ENCODE assay signal across 14 cellular contexts in genomic region chrX:39194673-39195072, GRCh38.
DNase-seq lines count a peak whose midpoint lies in the region; ATAC-seq and TF ChIP-seq lines count a peak whose summit lies in the region.
"Had no signal": no experiment of that assay in that cellular context is flagged by ENCODE, and none has a peak within 500 bp of the region (broad histone marks: within the 10 kb centered on the region; RNA-seq: fewer than 3 reads in every experiment).

No MANE protein-coding gene starts in this region.

- no peak overlapping the region for H3K4me3 ChIP-seq in mammary epithelial cell (replicated peaks in 1 of 3; ENCODE audit: insufficient read depth in 1 of 3, low read depth in 2 of 3, low read length in 3 of 3)
- H3K4me3 ChIP-seq: SK-N-MC had no signal

- H3K4me1 Mint-ChIP-seq in activated CD4-positive, alpha-beta T cell treated with anti-CD3 and anti-CD28 coated beads, Interleukin-2, amount 10 ng/mL, durations not matched to agents 24 days and 14 days: peaks cover 30% of the 10 kb centered on the region
- H3K4me1 Mint-ChIP-seq in activated CD4-positive, alpha-beta T cell treated with anti-CD3 and anti-CD28 coated beads for 36 hours: peaks cover 31% of the 10 kb centered on the region
- peaks cover 36% of the 10 kb centered on the region for H3K4me1 Mint-ChIP-seq in activated naive CD4-positive, alpha-beta T cell treated with anti-CD3 and anti-CD28 coated beads, Interleukin-2, amount 10 ng/mL, durations not matched to agents 7 days and 5 days

- H3K4me1 ChIP-seq in mammary epithelial cell (ENCODE audit: insufficient read depth, low read length): peaks cover 12% of the 10 kb centered on the region

- peaks cover 16% of the 10 kb centered on the region for H3K27me3 ChIP-seq in mammary epithelial cell (ENCODE audit: insufficient read depth, low read length)

- no peak overlapping the region for H3K4me2 ChIP-seq in mammary epithelial cell (ENCODE audit: insufficient read depth, low read depth, low read length)

- CTCF ChIA-PET in activated CD4-positive, alpha-beta T cell treated with anti-CD3 and anti-CD28 coated beads for 36 hours (lab: Charles Lee): interaction anchor here (1.0 kb wide), 1 partner anchor 13 kb away, joined by 3 read pairs; no protein-coding TSS in a partner anchor
- CTCF ChIA-PET in activated naive CD4-positive, alpha-beta T cell treated with anti-CD3 and anti-CD28 coated beads, Interleukin-2, amount 10 ng/mL, durations not matched to agents 7 days and 5 days (lab: Charles Lee): interaction anchor here (0.7 kb wide), 1 partner anchor 428 kb away, joined by 3 read pairs; no protein-coding TSS in a partner anchor
- CTCF ChIA-PET in mammary epithelial cell (lab: Charles Lee; ENCODE audit: low non-redundant PET): no interaction called here

- H3K36me3 Mint-ChIP-seq in activated CD4-positive, alpha-beta T cell treated with anti-CD3 and anti-CD28 coated beads, Interleukin-2, amount 10 ng/mL, durations not matched to agents 24 days and 14 days (ENCODE audit: low read depth): peaks cover 2% of the 10 kb centered on the region
- no peaks in the 10 kb centered on the region for H3K36me3 Mint-ChIP-seq in activated CD4-positive, alpha-beta T cell treated with anti-CD3 and anti-CD28 coated beads for 36 hours (ENCODE audit: low read depth)
- peaks cover 1% of the 10 kb centered on the region for H3K36me3 Mint-ChIP-seq in activated naive CD4-positive, alpha-beta T cell treated with anti-CD3 and anti-CD28 coated beads, Interleukin-2, amount 10 ng/mL, durations not matched to agents 7 days and 5 days
- H3K36me3 Mint-ChIP-seq: CD8-positive, alpha-beta memory T cell; T-cell had no signal

- H3K27ac ChIP-seq in mammary epithelial cell (ENCODE audit: insufficient read depth, low read depth, low read length): no peak overlapping the region
- H3K27ac ChIP-seq: SK-N-MC had no signal

- H3K9me3 Mint-ChIP-seq in activated CD4-positive, alpha-beta T cell treated with anti-CD3 and anti-CD28 coated beads, Interleukin-2, amount 10 ng/mL, durations not matched to agents 24 days and 14 days: peaks cover 5% of the 10 kb centered on the region
- no peaks in the 10 kb centered on the region for H3K9me3 Mint-ChIP-seq in activated CD4-positive, alpha-beta T cell treated with anti-CD3 and anti-CD28 coated beads for 36 hours (ENCODE audit: low read depth)
- no peaks in the 10 kb centered on the region for H3K9me3 Mint-ChIP-seq in activated naive CD4-positive, alpha-beta T cell treated with anti-CD3 and anti-CD28 coated beads, Interleukin-2, amount 10 ng/mL, durations not matched to agents 7 days and 5 days
- H3K9me3 Mint-ChIP-seq: T-cell had no signal

- H3K27me3 Mint-ChIP-seq in activated CD4-positive, alpha-beta T cell treated with anti-CD3 and anti-CD28 coated beads, Interleukin-2, amount 10 ng/mL, durations not matched to agents 24 days and 14 days: no peaks in the 10 kb centered on the region
- peaks cover 2% of the 10 kb centered on the region for H3K27me3 Mint-ChIP-seq in activated CD4-positive, alpha-beta T cell treated with anti-CD3 and anti-CD28 coated beads for 36 hours
- no peaks in the 10 kb centered on the region for H3K27me3 Mint-ChIP-seq in activated naive CD4-positive, alpha-beta T cell treated with anti-CD3 and anti-CD28 coated beads, Interleukin-2, amount 10 ng/mL, durations not matched to agents 7 days and 5 days

- H3K36me3 ChIP-seq in mammary epithelial cell (ENCODE audit: insufficient read depth, low read length): no peaks in the 10 kb centered on the region

- H3K9me3 ChIP-seq in mammary epithelial cell (replicated peaks; ENCODE audit: insufficient read depth, low read length): no peaks in the 10 kb centered on the region

- dilution Hi-C loops in mammary epithelial cell (cut with HindIII; ENCODE audit: low sequenced_read_pairs): no loop called here

- peak overlapping the region; percentile 79 for H3K27ac Mint-ChIP-seq in activated CD4-positive, alpha-beta T cell treated with anti-CD3 and anti-CD28 coated beads, Interleukin-2, amount 10 ng/mL, durations not matched to agents 24 days and 14 days
- H3K27ac Mint-ChIP-seq in activated CD4-positive, alpha-beta T cell treated with anti-CD3 and anti-CD28 coated beads for 36 hours: no peak overlapping the region
- H3K27ac Mint-ChIP-seq in activated naive CD4-positive, alpha-beta T cell treated with anti-CD3 and anti-CD28 coated beads, Interleukin-2, amount 10 ng/mL, durations not matched to agents 7 days and 5 days: no peak overlapping the region
- H3K27ac Mint-ChIP-seq: CD8-positive, alpha-beta memory T cell; T-cell had no signal

- no peak for ATAC-seq in activated CD4-positive, alpha-beta T cell treated with anti-CD3 and anti-CD28 coated beads for 36 hours
- ATAC-seq: T-cell had no signal

- no peak for DNase-seq in activated CD4-positive, alpha-beta T cell treated with anti-CD3 and anti-CD28 coated beads, Interleukin-2, amount 10 ng/mL, durations not matched to agents 24 days and 14 days
- no peak for DNase-seq in activated CD4-positive, alpha-beta T cell treated with anti-CD3 and anti-CD28 coated beads for 36 hours
- DNase-seq in NCI-H2227 (lab: John Stamatoyannopoulos, UW; ENCODE audit: unreplicated experiment) (peak; percentile 74), cerebellum (ENCODE audit: low spot score) (peak; percentile 1), mammary epithelial cell (no peak), mesenteric fat pad (ENCODE audit: low spot score) (no peak)
- DNase-seq in activated naive CD4-positive, alpha-beta T cell treated with anti-CD3 and anti-CD28 coated beads, Interleukin-2, amount 10 ng/mL, durations not matched to agents 7 days and 5 days: no peak
- DNase-seq: ACHN; CD8-positive, alpha-beta memory T cell; GOT3; NCI-H1436 treated with DMSO at 0.1 percent for 48 hours; NCI-H446 treated with DMSO at 0.1 percent for 48 hours; T-cell had no signal

- no peak overlapping the region for H3K9ac ChIP-seq in mammary epithelial cell (ENCODE audit: insufficient read depth, low read length)

- BruUV-seq in mammary epithelial cell (replicated peaks; lab: Mats Ljungman, UMichigan): no TSS peak

- H4K20me1 ChIP-seq in mammary epithelial cell (ENCODE audit: insufficient read depth, low read length): no peaks in the 10 kb centered on the region

- H3K79me2 ChIP-seq in mammary epithelial cell (ENCODE audit: insufficient read depth, low read length): no peaks in the 10 kb centered on the region

- POLR2A ChIA-PET in activated CD4-positive, alpha-beta T cell treated with anti-CD3 and anti-CD28 coated beads for 36 hours (lab: Charles Lee): no interaction called here

- no peak overlapping the region for H3K4me3 Mint-ChIP-seq in activated CD4-positive, alpha-beta T cell treated with anti-CD3 and anti-CD28 coated beads, Interleukin-2, amount 10 ng/mL, durations not matched to agents 24 days and 14 days
- no peak overlapping the region for H3K4me3 Mint-ChIP-seq in activated CD4-positive, alpha-beta T cell treated with anti-CD3 and anti-CD28 coated beads for 36 hours
- H3K4me3 Mint-ChIP-seq in activated naive CD4-positive, alpha-beta T cell treated with anti-CD3 and anti-CD28 coated beads, Interleukin-2, amount 10 ng/mL, durations not matched to agents 7 days and 5 days: no peak overlapping the region

- TF ChIP-seq CTCF in mammary epithelial cell (conservative IDR thresholded peaks at IDR 0.05 in 1 of 2, IDR thresholded peaks at IDR 0.05 in 1 of 2; ENCODE audit: extremely low read depth in 1 of 2, insufficient read depth in 1 of 2, low read depth in 1 of 2, low read length in 2 of 2): no peak

- intact Hi-C loops in activated CD4-positive, alpha-beta T cell treated with anti-CD3 and anti-CD28 coated beads, Interleukin-2, amount 10 ng/mL, durations not matched to agents 24 days and 14 days (cut with micrococcal nuclease): loop anchor here (5.0 kb wide), 3 partner anchors 133 to 418 kb away; partner anchors contain the start of gene MID1IP1
- intact Hi-C loops in activated CD4-positive, alpha-beta T cell treated with anti-CD3 and anti-CD28 coated beads for 36 hours (cut with DNase I, micrococcal nuclease): loop anchor here (5.0 to 10.0 kb wide), 3 partner anchors 32 to 660 kb away; no protein-coding TSS in a partner anchor
- intact Hi-C loops in mammary epithelial cell (cut with micrococcal nuclease): no loop called here

- no peak overlapping the region for H2AFZ ChIP-seq in mammary epithelial cell (ENCODE audit: low read depth, low read length)

- 28% methylated on average over 3 of the region's 3 CpGs for WGBS in mammary epithelial cell (ENCODE audit: low coverage, missing lambda C conversion rate)

- in situ Hi-C loops in mammary epithelial cell (cut with MboI; ENCODE audit: low sequenced_read_pairs in 2 of 2): no loop called here

Comparison
In these comparisons a context has a peak if more than half of its experiments do, and no peak if none do; other contexts are left out.
1. DNase-seq: peak in NCI-H2227 (single experiment) and cerebellum (single experiment); none in activated CD4-positive, alpha-beta T cell treated with anti-CD3 and anti-CD28 coated beads, Interleukin-2, amount 10 ng/mL, durations not matched to agents 24 days and 14 days (single experiment), activated CD4-positive, alpha-beta T cell treated with anti-CD3 and anti-CD28 coated beads for 36 hours (single experiment), activated naive CD4-positive, alpha-beta T cell treated with anti-CD3 and anti-CD28 coated beads, Interleukin-2, amount 10 ng/mL, durations not matched to agents 7 days and 5 days (single experiment), mammary epithelial cell (single experiment) and mesenteric fat pad (single experiment).